9 cellular contexts compared by ENCODE assay signal in genomic region chr14:76456200-76456599, GRCh38.
DNase-seq lines count a peak whose midpoint lies in the region; ATAC-seq and TF ChIP-seq lines count a peak whose summit lies in the region.
"Had no signal": no experiment of that assay in that cellular context is flagged by ENCODE, and none has a peak within 500 bp of the region (broad histone marks: within the 10 kb centered on the region; RNA-seq: fewer than 3 reads in every experiment).

No MANE protein-coding gene starts in this region.

- no peak overlapping the region for H3K27ac Mint-ChIP-seq in HFFc6
- H3K27ac Mint-ChIP-seq in progenitor cell of endocrine pancreas: no peak overlapping the region
- H3K27ac Mint-ChIP-seq: CD4-positive, CD25-positive, alpha-beta regulatory T cell had no signal

- H3K36me3 Mint-ChIP-seq in HFFc6 (ENCODE audit: low read depth): no peaks in the 10 kb centered on the region
- H3K36me3 Mint-ChIP-seq in progenitor cell of endocrine pancreas (ENCODE audit: insufficient read depth): no peaks in the 10 kb centered on the region
- H3K36me3 Mint-ChIP-seq: CD4-positive, CD25-positive, alpha-beta regulatory T cell had no signal

- peaks cover 32% of the 10 kb centered on the region for H3K27me3 Mint-ChIP-seq in HFFc6 (ENCODE audit: insufficient read depth)
- peaks cover 11% of the 10 kb centered on the region for H3K27me3 Mint-ChIP-seq in progenitor cell of endocrine pancreas

- no peak overlapping the region for H3K4me3 Mint-ChIP-seq in HFFc6
- H3K4me3 Mint-ChIP-seq in progenitor cell of endocrine pancreas (ENCODE audit: low read depth): no peak overlapping the region
- H3K4me3 Mint-ChIP-seq: CD4-positive, CD25-positive, alpha-beta regulatory T cell had no signal

- peak; percentile 49 for ATAC-seq in esophagus mucosa
- ATAC-seq in GM21390 (IDR thresholded peaks at IDR 0.05; ENCODE audit: unreplicated experiment): no peak
- ATAC-seq in GM19328 (IDR thresholded peaks at IDR 0.05; ENCODE audit: unreplicated experiment): no peak

- peak; percentile 76 for TF ChIP-seq CTCF in HFFc6 (IDR thresholded peaks at IDR 0.05)
- peak; percentile 64 for TF ChIP-seq CTCF in progenitor cell of endocrine pancreas (IDR thresholded peaks at IDR 0.05; ENCODE audit: unreplicated experiment)

- H3K4me1 Mint-ChIP-seq in HFFc6 (ENCODE audit: low read depth) (no peaks in the 10 kb centered on the region), progenitor cell of endocrine pancreas (ENCODE audit: low read depth) (no peaks in the 10 kb centered on the region)
- H3K4me1 Mint-ChIP-seq: CD4-positive, CD25-positive, alpha-beta regulatory T cell had no signal

- peak; percentile 34 for DNase-seq in NCI-H2171 treated with DMSO at 0.1 percent for 48 hours (lab: John Stamatoyannopoulos, UW)
- DNase-seq in NCI-H2171 (lab: John Stamatoyannopoulos, UW): no peak
- peak; percentile 4 for DNase-seq in HFFc6
- DNase-seq in RKO (ENCODE audit: low spot score): peak; percentile 24
- DNase-seq in progenitor cell of endocrine pancreas (ENCODE audit: low spot score, unreplicated experiment): peak; percentile 39

- H3K9me3 Mint-ChIP-seq in HFFc6 (no peaks in the 10 kb centered on the region), progenitor cell of endocrine pancreas (ENCODE audit: low read depth) (no peaks in the 10 kb centered on the region)
- H3K9me3 Mint-ChIP-seq: CD4-positive, CD25-positive, alpha-beta regulatory T cell had no signal
